ENCODE assay signal across 14 cellular contexts in genomic region chr2:25323612-25324189, GRCh38. TPM values are rescaled to one million over a fixed set of nuclear protein-coding genes. Genes with fewer than 3 reads are reported as not detected.
A peak's percentile ranks its signal among the peaks of the same experiment; 100 is the strongest.
DNase-seq lines count a peak whose midpoint lies in the region; ATAC-seq, FAIRE-seq and TF ChIP-seq lines count a peak whose summit lies in the region.
"Had no signal": no experiment of that assay in that cellular context is flagged by ENCODE, and none has a peak within 500 bp of the region (broad histone marks: within the 10 kb centered on the region; RNA-seq: fewer than 3 reads in every experiment).

No MANE protein-coding gene starts in this region.

- H3K4me3 Mint-ChIP-seq in CD8-positive, alpha-beta T cell = peak overlapping the region; percentile 82
- no peak overlapping the region for H3K4me3 Mint-ChIP-seq in neural progenitor cell
- H3K4me3 Mint-ChIP-seq: activated B cell treated with CpG ODN at 0.5 μM for 24 hours had no signal

- H3F3A ChIP-seq in neural progenitor cell (ENCODE audit: low read depth) = peaks cover 3% of the 10 kb centered on the region

- POLR2A ChIA-PET in CD8-positive, alpha-beta T cell (lab: Charles Lee) = interaction anchor here (1.0 to 2.4 kb wide), 7 partner anchors 9 to 50 kb away, joined by 3 to 11 read pairs (median 5); no protein-coding TSS in a partner anchor
- POLR2A ChIA-PET in GM10248 (lab: Yijun Ruan, JAX) = interaction anchor here (0.8 to 2.2 kb wide), 2 partner anchors 9 to 10 kb away, joined by 3 to 10 read pairs; no protein-coding TSS in a partner anchor

- no peaks in the 10 kb centered on the region for H3K36me3 ChIP-seq in CD8-positive, alpha-beta T cell (ENCODE audit: insufficient read depth, low read length)
- H3K36me3 ChIP-seq in effector memory CD4-positive, alpha-beta T cell (ENCODE audit: control insufficient read depth, insufficient read depth, low read length) = peaks cover 15% of the 10 kb centered on the region
- H3K36me3 ChIP-seq in pancreas = no peaks in the 10 kb centered on the region
- no peaks in the 10 kb centered on the region for H3K36me3 ChIP-seq in neural progenitor cell

- H3K27me3 ChIP-seq in CD8-positive, alpha-beta T cell (ENCODE audit: insufficient read depth, low read length) = no peaks in the 10 kb centered on the region
- H3K27me3 ChIP-seq in effector memory CD4-positive, alpha-beta T cell (replicated peaks; ENCODE audit: control insufficient read depth, insufficient read depth, low read length, poor library complexity, severe bottlenecking) = no peaks in the 10 kb centered on the region
- H3K27me3 ChIP-seq in pancreas (no peaks in the 10 kb centered on the region), neural progenitor cell (no peaks in the 10 kb centered on the region)

- no peak for DNase-seq in CD8-positive, alpha-beta T cell
- DNase-seq in NCI-H82 treated with DMSO at 0.1 percent for 48 hours (lab: John Stamatoyannopoulos, UW; ENCODE audit: unreplicated experiment) (peak; percentile 23), pancreas (no peak), neural progenitor cell (ENCODE audit: low spot score) (no peak), UCSD-AML1 (lab: John Stamatoyannopoulos, UW; ENCODE audit: unreplicated experiment) (no peak), GM10248 (ENCODE audit: extremely low spot score) (no peak)
- DNase-seq in effector memory CD4-positive, alpha-beta T cell = no peak
- DNase-seq: activated B cell treated with CpG ODN at 0.5 μM for 24 hours, Karpas-422, kidney, NCI-H1436, NCI-H510A had no signal

- no peak overlapping the region for H3K4me3 ChIP-seq in CD8-positive, alpha-beta T cell (ENCODE audit: low read depth, low read length)
- H3K4me3 ChIP-seq in effector memory CD4-positive, alpha-beta T cell (ENCODE audit: insufficient read depth, low read depth, low read length, poor library complexity, severe bottlenecking) = peak overlapping the region; percentile 48
- no peak overlapping the region for H3K4me3 ChIP-seq in pancreas
- H3K4me3 ChIP-seq in neural progenitor cell = no peak overlapping the region

- no peaks in the 10 kb centered on the region for H3K27me3 Mint-ChIP-seq in CD8-positive, alpha-beta T cell (ENCODE audit: low read depth)
- H3K27me3 Mint-ChIP-seq in neural progenitor cell (ENCODE audit: insufficient read depth, low read depth) = peaks cover 7% of the 10 kb centered on the region
- H3K27me3 Mint-ChIP-seq: activated B cell treated with CpG ODN at 0.5 μM for 24 hours had no signal

- ATAC-seq in CD8-positive, alpha-beta T cell = no peak
- ATAC-seq in pancreas (peak in 3 of 4 donors; percentile 39 to 57 (median 52)), GM18868 (IDR thresholded peaks at IDR 0.05; ENCODE audit: unreplicated experiment) (no peak)

- peaks cover 57% of the 10 kb centered on the region for H3K4me1 Mint-ChIP-seq in CD8-positive, alpha-beta T cell (ENCODE audit: low read depth)
- peaks cover 20% of the 10 kb centered on the region for H3K4me1 Mint-ChIP-seq in neural progenitor cell

- intact Hi-C loops in CD8-positive, alpha-beta T cell (cut with DNase I, micrococcal nuclease) = no loop called here
- intact Hi-C loops in pancreas (cut with DNase I) = no loop called here

- no peak for FAIRE-seq in pancreas (lab: Jason Lieb, UNC)
- FAIRE-seq: GM12892, kidney had no signal

- H2AFZ ChIP-seq in neural progenitor cell (replicated peaks) = no peak overlapping the region

- CTCF ChIA-PET in CD8-positive, alpha-beta T cell (lab: Charles Lee) = interaction anchor here (1.0 to 2.6 kb wide), 8 partner anchors 9 to 52 kb away, joined by 3 to 11 read pairs (median 4); no protein-coding TSS in a partner anchor
- CTCF ChIA-PET in GM10248 (lab: Yijun Ruan, JAX) = interaction anchor here (0.8 to 2.6 kb wide), 7 partner anchors 9 to 38 kb away, joined by 3 to 15 read pairs (median 4); no protein-coding TSS in a partner anchor

- H3K27ac Mint-ChIP-seq in CD8-positive, alpha-beta T cell = peak overlapping the region; percentile 92
- H3K27ac Mint-ChIP-seq in neural progenitor cell = no peak overlapping the region
- H3K27ac Mint-ChIP-seq: activated B cell treated with CpG ODN at 0.5 μM for 24 hours had no signal

- no peak for TF ChIP-seq CTCF in CD8-positive, alpha-beta T cell (IDR thresholded peaks at IDR 0.05)
- TF ChIP-seq CTCF in pancreas (IDR thresholded peaks at IDR 0.05) (no peak), neural progenitor cell (IDR thresholded peaks at IDR 0.05) (no peak), GM10248 (IDR thresholded peaks at IDR 0.05; ENCODE audit: control extremely low read depth, extremely low read depth, low read depth, missing control alignments) (no peak)

- H3K36me3 Mint-ChIP-seq in CD8-positive, alpha-beta T cell = peaks cover 26% of the 10 kb centered on the region
- peaks cover 14% of the 10 kb centered on the region for H3K36me3 Mint-ChIP-seq in neural progenitor cell

- H3K9me3 Mint-ChIP-seq in CD8-positive, alpha-beta T cell = peaks cover 13% of the 10 kb centered on the region
- H3K9me3 Mint-ChIP-seq in neural progenitor cell = peaks cover 29% of the 10 kb centered on the region

- peaks cover 25% of the 10 kb centered on the region for H3K4me1 ChIP-seq in CD8-positive, alpha-beta T cell (ENCODE audit: insufficient read depth, low read length)
- peaks cover 3% of the 10 kb centered on the region for H3K4me1 ChIP-seq in effector memory CD4-positive, alpha-beta T cell (ENCODE audit: control insufficient read depth, insufficient read depth, low read length, poor library complexity, severe bottlenecking)
- H3K4me1 ChIP-seq in pancreas (no peaks in the 10 kb centered on the region), neural progenitor cell (peaks cover 4% of the 10 kb centered on the region)

- H3K9me3 ChIP-seq in CD8-positive, alpha-beta T cell (ENCODE audit: low read length) = peaks cover 4% of the 10 kb centered on the region
- H3K9me3 ChIP-seq in effector memory CD4-positive, alpha-beta T cell (ENCODE audit: control insufficient read depth, low read length) = no peaks in the 10 kb centered on the region
- no peaks in the 10 kb centered on the region for H3K9me3 ChIP-seq in pancreas
- no peaks in the 10 kb centered on the region for H3K9me3 ChIP-seq in neural progenitor cell (ENCODE audit: low read depth)

- no peak overlapping the region for H3K9ac ChIP-seq in neural progenitor cell

- H3K27ac ChIP-seq in CD8-positive, alpha-beta T cell (ENCODE audit: low read depth, low read length) = no peak overlapping the region
- H3K27ac ChIP-seq in effector memory CD4-positive, alpha-beta T cell (ENCODE audit: insufficient read depth, low read length, poor library complexity, severe bottlenecking) = no peak overlapping the region
- H3K27ac ChIP-seq in pancreas (no peak overlapping the region), neural progenitor cell (no peak overlapping the region)

- 63 to 68% methylated on average over 8 of the region's 8 CpGs for WGBS in pancreas, 2 donors

- no peak overlapping the region for H3K4me2 ChIP-seq in neural progenitor cell

- no peaks in the 10 kb centered on the region for H4K20me1 ChIP-seq in neural progenitor cell (ENCODE audit: low read depth)

- H3K79me2 ChIP-seq in neural progenitor cell (ENCODE audit: low read depth) = no peaks in the 10 kb centered on the region

RNA-seq across cellular contexts. Expression of gene DNMT3A, which starts 18.0 kb away (rescaled TPM):
- total RNA-seq in CD8-positive, alpha-beta T cell = 10 to 100 TPM; 66.6 to 67.9 TPM
- total RNA-seq in pancreas = 10 to 100 TPM; 13.7 to 30.9 (median 17.5) TPM
- 10 to 100 TPM; 10.3 to 19.1 TPM for polyA plus RNA-seq in pancreas
- total RNA-seq in neural progenitor cell (ENCODE audit: low replicate concordance) = 46.5 and 81.1 TPM in 2 replicates

Comparison
In these comparisons a context has a peak if more than half of its experiments do, and no peak if none do; other contexts are left out.
1. ATAC-seq: peak in pancreas (3 of 4); none in CD8-positive, alpha-beta T cell (single experiment) and GM18868 (single experiment).